In the genomic region with DNA sequence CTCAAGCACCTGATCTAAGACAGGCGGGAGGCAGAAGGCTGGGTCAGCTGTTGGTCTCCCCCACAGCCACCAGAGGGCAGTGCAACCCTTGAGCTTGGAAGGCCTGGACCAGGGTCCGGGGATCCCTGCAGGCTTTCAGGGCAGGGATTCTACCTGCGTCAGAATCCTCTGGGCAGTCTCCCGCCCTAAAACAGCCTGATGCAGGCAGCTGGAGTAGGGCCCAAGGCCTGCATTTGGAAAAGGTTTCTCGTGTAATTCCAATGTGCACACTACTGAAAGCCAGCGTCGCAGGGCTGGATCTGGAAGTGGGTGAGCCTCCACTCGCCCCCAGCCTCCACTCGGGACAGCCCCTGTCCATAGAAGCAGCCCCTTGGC, we compare ENCODE assay signal across 8 cellular contexts. TPM values are rescaled to one million over a fixed set of nuclear protein-coding genes. Genes with fewer than 3 reads are reported as not detected.
A peak's percentile ranks its signal among the peaks of the same experiment; 100 is the strongest.
DNase-seq lines count a peak whose midpoint lies in the region; ATAC-seq and TF ChIP-seq lines count a peak whose summit lies in the region.

No MANE protein-coding gene starts in this region.

- BruUV-seq in Panc1 (replicated peaks; lab: Mats Ljungman, UMichigan) = no TSS peak

- peak; percentile 92 for DNase-seq in GM10248 (ENCODE audit: extremely low spot score)
- peak; percentile 71 for DNase-seq in HT-29 (ENCODE audit: low spot score)
- DNase-seq in Panc1 (ENCODE audit: low read depth, low spot score) = peak; percentile 27
- DNase-seq in activated T-helper 1 cell treated with Interleukin-2 at 50 U/mL for 16 hours (ENCODE audit: low read depth) = peak; percentile 40
- peak; percentile 51 for DNase-seq in fibroblast of the conjunctiva (ENCODE audit: low read depth)
- peak; percentile 69 for DNase-seq in occipital lobe (lab: John Stamatoyannopoulos, UW)
- no peak for DNase-seq in tibial artery
- DNase-seq in NCI-H187 treated with DMSO at 0.1 percent for 48 hours (lab: John Stamatoyannopoulos, UW) = no peak

- ATAC-seq in Panc1 = peak; percentile 80

- TF ChIP-seq CTCF in GM10248 (IDR thresholded peaks at IDR 0.05; ENCODE audit: control extremely low read depth, extremely low read depth, low read depth, missing control alignments) (peak; percentile 87), Panc1 (IDR thresholded peaks at IDR 0.05) (peak; percentile 81), tibial artery (IDR thresholded peaks at IDR 0.05) (peak; percentile 47 to 62)

- H3K27me3 ChIP-seq in Panc1 (ENCODE audit: control insufficient read depth, insufficient read depth, low read length) = no peaks in the 10 kb centered on the region
- H3K27me3 ChIP-seq in tibial artery = peaks cover 0 to 3% of the 10 kb centered on the region in 2 donors

- POLR2A ChIA-PET in GM10248 (lab: Yijun Ruan, JAX) (interaction anchor here (0.6 kb wide), 1 partner anchor 353 kb away, joined by 3 read pairs; no protein-coding TSS in a partner anchor), Panc1 (lab: Charles Lee) (no interaction called here)

- H3K9me3 ChIP-seq in Panc1 (ENCODE audit: control insufficient read depth, insufficient read depth, low read depth, low read length) (no peaks in the 10 kb centered on the region), tibial artery (no peaks in the 10 kb centered on the region)

- H3K4me1 ChIP-seq in Panc1 (ENCODE audit: control insufficient read depth, insufficient read depth, low read length) = peaks cover 32% of the 10 kb centered on the region
- H3K4me1 ChIP-seq in tibial artery = peaks cover 0 to 4% (median 2%) of the 10 kb centered on the region in 4 donors

- intact Hi-C loops in Panc1 (cut with micrococcal nuclease; ENCODE audit: unreplicated experiment) = loop anchor here (5.0 kb wide), 1 partner anchor 40 kb away; no protein-coding TSS in a partner anchor
- intact Hi-C loops in tibial artery (cut with DNase I; ENCODE audit: low total_unique reads) = no loop called here

- CTCF ChIA-PET in GM10248 (lab: Yijun Ruan, JAX) (interaction anchor here (0.6 to 8.4 kb wide), 40 partner anchors 8 to 374 kb away, joined by 3 to 72 read pairs (median 6); partner anchors contain the start of genes BID, MICAL3 and PEX26), Panc1 (lab: Charles Lee) (interaction anchor here (0.6 to 1.8 kb wide), 8 partner anchors 11 to 334 kb away, joined by 3 to 15 read pairs (median 6); no protein-coding TSS in a partner anchor)

- H3K4me3 ChIP-seq in Panc1 (ENCODE audit: low read depth in 2 of 2, low read length in 2 of 2) = no peak overlapping the region
- H3K4me3 ChIP-seq in tibial artery = no peak overlapping the region

- H3K27ac ChIP-seq in Panc1 (ENCODE audit: low read length) (peak overlapping the region; percentile 70; the same call in 1 of the 2 replicates), tibial artery (no peak overlapping the region)

- no peaks in the 10 kb centered on the region for H3K36me3 ChIP-seq in Panc1 (ENCODE audit: control insufficient read depth, insufficient read depth, low read length)
- H3K36me3 ChIP-seq in tibial artery = peaks cover 0 to 3% (median 0%) of the 10 kb centered on the region in 3 donors

- in situ Hi-C loops in Panc1 (cut with HindIII; ENCODE audit: low pct_unique_long_range_greater_than_20kb, low sequenced_read_pairs) = no loop called here

RNA-seq across cellular contexts. Expression of gene BID, which starts 31.8 kb away (rescaled TPM):
- total RNA-seq in HT-29 (2014; rRNA removed; shearing (Covaris generic)) = 290 and 308 TPM in 2 replicates
- total RNA-seq in Panc1 (2021; ENCODE audit: unreplicated experiment) (66.7 TPM), occipital lobe (46.2 TPM)
- polyA plus RNA-seq in Panc1 (2012; ENCODE audit: insufficient read length) = 92.6 TPM

Comparison
In these comparisons a context has a peak if more than half of its experiments do, and no peak if none do; other contexts are left out.
1. DNase-seq: peak in GM10248 (single experiment), HT-29 (single experiment), Panc1 (single experiment), activated T-helper 1 cell treated with Interleukin-2 at 50 U/mL for 16 hours (single experiment), fibroblast of the conjunctiva (single experiment) and occipital lobe (single experiment); none in tibial artery (0 of 2) and NCI-H187 treated with DMSO at 0.1 percent for 48 hours (single experiment).
2. Peak in every context shown above with its lines, with median percentiles within 50 percentile points of each other: CTCF ChIP-seq.